Comparison of ENCODE assay signal across 19 cellular contexts in the genomic region with DNA sequence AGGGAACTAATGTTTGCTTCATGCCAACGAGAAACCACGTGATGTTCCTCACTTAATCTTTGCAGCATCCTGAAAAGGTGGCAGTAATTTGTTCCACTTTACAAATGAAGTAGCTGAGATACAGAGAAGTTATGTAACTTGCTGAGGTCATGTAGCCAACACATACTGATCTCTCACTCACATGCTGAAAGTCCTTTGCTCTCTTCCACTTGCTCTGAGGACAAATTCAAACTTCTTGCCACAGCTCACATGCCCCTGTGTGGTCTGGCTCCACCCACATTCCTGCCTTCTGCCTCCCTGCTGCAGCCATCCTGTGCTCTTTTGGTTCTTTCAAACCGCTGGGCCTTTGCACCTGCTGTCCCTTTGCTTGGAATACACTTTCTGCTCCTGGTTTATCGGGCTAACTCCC. TPM values are rescaled to one million over a fixed set of nuclear protein-coding genes. Genes with fewer than 3 reads are reported as not detected.
A peak's percentile ranks its signal among the peaks of the same experiment; 100 is the strongest.
DNase-seq lines count a peak whose midpoint lies in the region; ATAC-seq, FAIRE-seq and TF ChIP-seq lines count a peak whose summit lies in the region.
"Had no signal": no experiment of that assay in that cellular context is flagged by ENCODE, and none has a peak within 500 bp of the region (broad histone marks: within the 10 kb centered on the region; RNA-seq: fewer than 3 reads in every experiment).

No MANE protein-coding gene starts in this region.

- FAIRE-seq in kidney (lab: Jason Lieb, UNC) = no peak
- FAIRE-seq: RCC 7860 had no signal

- peak overlapping the region; percentile 67 to 69 for H3K27ac ChIP-seq in kidney (ENCODE audit: low read depth in 2 of 2, low read length in 2 of 2)
- H3K27ac ChIP-seq in stomach = peak overlapping the region in 4 of 5 donors; percentile 17 to 72 (median 68)

- no peak overlapping the region for H3K9ac ChIP-seq in kidney (ENCODE audit: low read length in 2 of 2)

- no peak overlapping the region for H3K4me3 ChIP-seq in kidney (ENCODE audit: low read length in 2 of 2)
- H3K4me3 ChIP-seq in stomach = no peak overlapping the region
- H3K4me3 ChIP-seq: GM23338 had no signal

- peak; percentile 27 for DNase-seq in EH (ENCODE audit: low read depth)
- peak; percentile 21 for DNase-seq in MV-4-11 (lab: John Stamatoyannopoulos, UW)
- DNase-seq in kidney = no peak
- DNase-seq in stomach = no peak
- DNase-seq in stimulated activated CD4-positive, alpha-beta T cell treated with anti-CD3 and anti-CD28 coated beads, Interleukin-4, amount 100 ng/mL, for 24 hours = no peak
- DNase-seq: ACHN; BE2C; CD4-positive, alpha-beta T cell; DMS53; KG1; NCI-H1436 treated with DMSO at 0.1 percent for 48 hours; NCI-H2029 treated with DMSO at 0.1 percent for 48 hours; NCI-H2171 treated with DMSO at 0.1 percent for 48 hours; SHP77 treated with DMSO at 0.1 percent for 48 hours had no signal

- no peak for TF ChIP-seq CTCF in kidney (IDR thresholded peaks at IDR 0.05; ENCODE audit: borderline replicate concordance, extremely low read depth, insufficient read depth)
- TF ChIP-seq CTCF in stomach (IDR thresholded peaks at IDR 0.05) = no peak

- 48 to 73% (median 68%) methylated on average over 4 of the region's 4 CpGs for WGBS in stomach, 5 donors

- no peak for ATAC-seq in HG03354 (IDR thresholded peaks at IDR 0.05; ENCODE audit: poor library complexity, severe bottlenecking, unreplicated experiment)
- ATAC-seq in GM18861 (IDR thresholded peaks at IDR 0.05; ENCODE audit: unreplicated experiment) = no peak
- ATAC-seq: GM23338, SK-N-SH treated with all-trans-retinoic acid at 6 μM for 48 hours had no signal

- H3K4me1 ChIP-seq in kidney (ENCODE audit: control insufficient read depth in 1 of 2, insufficient read depth in 1 of 2, low read depth in 1 of 2, low read length in 2 of 2) = peaks cover 4 to 11% of the 10 kb centered on the region in 2 donors
- H3K4me1 ChIP-seq in stomach = peaks cover 0 to 12% (median 10%) of the 10 kb centered on the region in 4 donors
- H3K4me1 ChIP-seq: BE2C had no signal

- no peak for TF ChIP-seq EP300 in stomach (IDR thresholded peaks at IDR 0.05)

- no peaks in the 10 kb centered on the region for H3K27me3 ChIP-seq in stomach
- H3K27me3 ChIP-seq: BE2C had no signal

- intact Hi-C loops in kidney (cut with DNase I) (no loop called here), stomach (cut with DNase I; ENCODE audit: low total_unique reads) (no loop called here)

- H3K9me3 ChIP-seq in kidney (ENCODE audit: control insufficient read depth in 1 of 2, low read length in 2 of 2) (no peaks in the 10 kb centered on the region), stomach (no peaks in the 10 kb centered on the region)
- H3K9me3 ChIP-seq: BE2C had no signal

- no peak for TF ChIP-seq POLR2A in stomach (IDR thresholded peaks at IDR 0.05)

- H3K36me3 ChIP-seq in kidney (ENCODE audit: control insufficient read depth in 1 of 2, insufficient read depth in 2 of 2, low read length in 2 of 2) (peaks cover 7 to 10% of the 10 kb centered on the region in 2 donors), stomach (peaks cover 21 to 93% (median 92%) of the 10 kb centered on the region in 4 donors)
- H3K36me3 ChIP-seq: BE2C had no signal

RNA-seq across cellular contexts. Expression of gene TMCO4, which starts 55.4 kb away (rescaled TPM):
- 36.5 TPM for total RNA-seq in kidney
- polyA plus RNA-seq in kidney (ENCODE audit: insufficient read depth, low read depth, low replicate concordance) = 35.0 TPM
- total RNA-seq in stomach = 100 to 1,000 TPM in 2 of 5 donors, 10 to 100 TPM in 2, 1 to 10 TPM in 1; 5.3 to 326 (median 35.2) TPM
- polyA plus RNA-seq in stomach = 10 to 100 TPM; 16.7 to 27.4 (median 20.9) TPM

Comparison
In these comparisons a context has a peak if more than half of its experiments do, and no peak if none do; other contexts are left out.
1. DNase-seq: peak in EH (single experiment) and MV-4-11 (single experiment); none in kidney (single experiment), stomach (single experiment) and stimulated activated CD4-positive, alpha-beta T cell treated with anti-CD3 and anti-CD28 coated beads, Interleukin-4, amount 100 ng/mL, for 24 hours (single experiment).